17 cellular contexts compared by ENCODE assay signal in the genomic region with DNA sequence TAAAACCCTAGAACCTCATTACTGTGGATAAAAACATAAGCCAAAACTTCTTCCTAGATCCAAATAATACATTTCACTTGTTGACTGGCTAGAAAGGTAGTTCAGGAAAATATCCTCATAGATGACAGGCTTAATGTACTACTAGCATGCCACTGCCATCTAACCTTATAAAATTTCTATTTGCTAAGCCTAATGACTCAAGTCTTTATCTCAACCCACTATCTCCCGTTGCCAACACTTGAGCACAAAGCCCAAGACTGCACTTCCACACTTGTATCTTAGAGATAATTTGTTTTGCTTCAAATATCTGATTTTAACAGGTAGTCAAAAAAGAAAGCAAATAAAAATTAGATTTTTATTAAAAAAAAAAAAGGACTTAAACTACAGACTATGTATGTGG. TPM values are rescaled to one million over a fixed set of nuclear protein-coding genes. Genes with fewer than 3 reads are reported as not detected.
A peak's percentile ranks its signal among the peaks of the same experiment; 100 is the strongest.
DNase-seq lines count a peak whose midpoint lies in the region; TF ChIP-seq lines count a peak whose summit lies in the region.
"Had no signal": no experiment of that assay in that cellular context is flagged by ENCODE, and none has a peak within 500 bp of the region (broad histone marks: within the 10 kb centered on the region; RNA-seq: fewer than 3 reads in every experiment).

No MANE protein-coding gene starts in this region.

- no peaks in the 10 kb centered on the region for H3K4me1 ChIP-seq in GM23248 (ENCODE audit: insufficient read depth)
- H3K4me1 ChIP-seq: Peyer's patch had no signal

- H3K36me3 ChIP-seq in GM23248 (ENCODE audit: low read depth), result no peaks in the 10 kb centered on the region
- H3K36me3 ChIP-seq: Peyer's patch had no signal

- H3K9ac ChIP-seq in GM23248, result no peak overlapping the region
- H3K9ac ChIP-seq: SK-N-SH had no signal

- H3F3A ChIP-seq in GM23248 (ENCODE audit: insufficient read depth), result no peaks in the 10 kb centered on the region

- H3K9me2 ChIP-seq in GM23248 (ENCODE audit: insufficient read depth), result no peaks in the 10 kb centered on the region
- H3K9me2 ChIP-seq: SK-N-SH had no signal

- H3K27ac ChIP-seq in GM23248 (no peak overlapping the region), epithelial cell of prostate (no peak overlapping the region), dorsolateral prefrontal cortex (no peak overlapping the region)
- H3K27ac ChIP-seq: Peyer's patch had no signal

- TF ChIP-seq CTCF in dorsolateral prefrontal cortex (IDR thresholded peaks at IDR 0.05 in 54 of 56, conservative IDR thresholded peaks at IDR 0.05 in 2 of 56; ENCODE audit: low read depth in 1 of 56, partially characterized antibody in 56 of 56), result no peak

- H3K27me3 ChIP-seq in GM23248 (replicated peaks; ENCODE audit: insufficient read depth) (no peaks in the 10 kb centered on the region), dorsolateral prefrontal cortex (no peaks in the 10 kb centered on the region)
- H3K27me3 ChIP-seq: Peyer's patch had no signal

- H3K9me3 ChIP-seq in GM23248 (ENCODE audit: low read depth), result no peaks in the 10 kb centered on the region
- H3K9me3 ChIP-seq: Peyer's patch, SK-N-SH had no signal

- H3K79me2 ChIP-seq in GM23248 (ENCODE audit: insufficient read depth), result no peaks in the 10 kb centered on the region

- in situ Hi-C loops in GM23248 (cut with MboI), result no loop called here

- H3K4me2 ChIP-seq in GM23248 (ENCODE audit: unreplicated experiment), result no peak overlapping the region
- H3K4me2 ChIP-seq: SK-N-SH had no signal

- DNase-seq in GM23248, result peak; percentile 5
- DNase-seq in NCI-H226, result peak; percentile 34
- DNase-seq in epithelial cell of prostate (ENCODE audit: low read depth, low spot score), result peak; percentile 1
- peak; percentile 4 for DNase-seq in renal cortical epithelial cell (ENCODE audit: low read depth)
- DNase-seq in dorsolateral prefrontal cortex, result no peak
- no peak for DNase-seq in activated CD4-positive, alpha-beta T cell treated with anti-CD3 and anti-CD28 coated beads for 1 hour
- no peak for DNase-seq in stimulated activated CD4-positive, alpha-beta T cell treated with anti-CD3 and anti-CD28 coated beads, Interleukin-2, amount 100 ng/mL, for 24 hours
- DNase-seq: C1 segment of cervical spinal cord, DND-41, GF-D8, Karpas-422, NCI-H1417 treated with DMSO at 0.1 percent for 48 hours, NCI-H2029, NCI-H524, Peyer's patch, SHP77, SK-N-SH had no signal

- 93 to 100% methylated on average over 1 of the region's 1 CpG for WGBS in GM23248 (ENCODE audit: low coverage in 1 of 2, low lambda C conversion rate in 2 of 2, missing lambda C conversion rate in 2 of 2), 2 experiments

- H2AFZ ChIP-seq in GM23248, result no peak overlapping the region

- intact Hi-C loops in dorsolateral prefrontal cortex (cut with DNase I), result no loop called here

- no peaks in the 10 kb centered on the region for H4K20me1 ChIP-seq in GM23248 (ENCODE audit: insufficient read depth)

- H3K4me3 ChIP-seq in GM23248 (no peak overlapping the region), dorsolateral prefrontal cortex (no peak overlapping the region)
- H3K4me3 ChIP-seq: Peyer's patch had no signal

RNA-seq across cellular contexts. Expression of a gene that starts 42.7 kb away (rescaled TPM):
- total RNA-seq in GM23248 (2014; rRNA removed; shearing (Covaris generic)), result 13.1 and 15.7 TPM in 2 replicates
- 1.8 and 1.9 TPM in 2 replicates for polyA plus RNA-seq in GM23248 (2016; fragmentation: Nextera tagmentation; extraction: Ambion mirVana)
- 14.2 and 19.1 TPM in 2 replicates for total RNA-seq in renal cortical epithelial cell
- total RNA-seq in dorsolateral prefrontal cortex, result 10 to 100 TPM; 32.7 to 82.2 (median 56.8) TPM

Comparison
In these comparisons a context has a peak if more than half of its experiments do, and no peak if none do; other contexts are left out.
1. DNase-seq: peak in GM23248 (single experiment), NCI-H226 (single experiment), epithelial cell of prostate (single experiment) and renal cortical epithelial cell (single experiment); none in dorsolateral prefrontal cortex (0 of 10), activated CD4-positive, alpha-beta T cell treated with anti-CD3 and anti-CD28 coated beads for 1 hour (single experiment) and stimulated activated CD4-positive, alpha-beta T cell treated with anti-CD3 and anti-CD28 coated beads, Interleukin-2, amount 100 ng/mL, for 24 hours (0 of 2).